8 cellular contexts compared by ENCODE assay signal in the genomic region with DNA sequence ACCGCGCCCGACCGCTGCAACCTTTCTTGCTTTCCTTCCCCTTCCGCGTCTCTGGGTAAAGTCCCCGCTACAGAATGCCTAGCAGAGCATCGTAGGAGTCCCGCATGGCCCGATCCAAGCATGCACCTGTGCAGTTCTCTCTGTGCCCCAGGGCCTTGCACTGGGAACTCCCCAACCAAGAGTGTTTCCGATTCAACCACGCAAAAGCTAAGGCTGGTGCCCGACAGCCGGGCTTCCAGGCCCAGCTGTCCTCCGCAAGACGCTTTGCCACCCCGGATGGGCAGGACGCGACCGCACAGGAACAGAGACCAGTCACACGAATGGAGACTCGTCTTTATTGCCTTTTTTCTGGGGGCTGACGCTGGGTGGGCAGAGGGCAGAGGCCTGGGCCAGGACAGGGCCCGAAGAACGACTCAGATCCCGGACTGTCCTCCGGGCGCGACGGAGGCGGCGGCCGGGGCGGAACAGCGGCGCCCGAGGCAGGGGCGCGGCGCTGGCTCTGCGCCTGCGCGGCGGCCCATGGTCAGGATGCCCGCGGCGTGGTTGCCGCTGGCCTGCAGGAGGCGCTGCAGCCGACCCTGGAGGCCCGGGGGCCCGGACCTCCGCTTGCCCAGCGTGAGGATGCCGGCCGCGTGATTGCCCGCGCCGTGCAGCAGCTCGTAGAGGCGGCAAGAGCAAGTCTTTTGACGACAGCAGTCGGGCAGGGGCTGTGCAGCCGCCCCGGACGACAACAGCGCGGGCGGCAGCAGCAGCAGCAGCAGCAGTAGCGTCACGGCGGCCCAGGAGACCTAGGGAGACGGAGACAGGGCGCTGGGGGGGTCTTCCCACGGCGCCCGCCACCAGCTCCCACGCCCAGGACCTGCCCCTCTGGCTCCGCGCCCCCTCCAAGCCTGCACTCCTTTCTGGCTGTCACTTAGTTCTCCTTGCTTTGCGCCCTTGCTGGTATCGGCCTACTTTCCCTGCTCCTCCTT.
DNase-seq lines count a peak whose midpoint lies in the region; ATAC-seq and TF ChIP-seq lines count a peak whose summit lies in the region.

No MANE protein-coding gene starts in this region.

- DNase-seq in AG09309 (ENCODE audit: low read depth) (no peak), activated T-helper 1 cell treated with Interleukin-2 at 50 U/mL for 16 hours (ENCODE audit: low read depth) (peak; percentile 60), fibroblast of pulmonary artery (ENCODE audit: low read depth) (peak; percentile 77)
- peak; percentile 50 to 75 (median 68) for DNase-seq in stimulated activated naive CD4-positive, alpha-beta T cell (lab: John Stamatoyannopoulos, UW)

- peak overlapping the region; percentile 78 for H3K9ac ChIP-seq in OCI-LY3 (ENCODE audit: low read length)

- no peaks in the 10 kb centered on the region for H3K36me3 Mint-ChIP-seq in nephron (ENCODE audit: low read depth)

- H3K27me3 ChIP-seq in OCI-LY3 (ENCODE audit: low read depth, low read length) = no peaks in the 10 kb centered on the region

- H3K9me3 ChIP-seq in OCI-LY3 (ENCODE audit: insufficient read depth, low read length) = no peaks in the 10 kb centered on the region

- H3K79me2 ChIP-seq in OCI-LY3 (ENCODE audit: low read length) = no peaks in the 10 kb centered on the region

- no peaks in the 10 kb centered on the region for H3K9me3 Mint-ChIP-seq in nephron

- H3K4me1 ChIP-seq in OCI-LY3 (ENCODE audit: low read length) = peaks cover 44% of the 10 kb centered on the region

- H2AFZ ChIP-seq in OCI-LY3 (ENCODE audit: low read depth, low read length) = peak overlapping the region; percentile 77

- H3K27me3 Mint-ChIP-seq in nephron (ENCODE audit: low read depth) = peaks cover 73% of the 10 kb centered on the region

- no peaks in the 10 kb centered on the region for H4K20me1 ChIP-seq in OCI-LY3 (ENCODE audit: insufficient read depth, low read length)

- peak overlapping the region; percentile 74 to 79 (median 76) for H3K4me3 Mint-ChIP-seq in nephron

- H3K4me2 ChIP-seq in OCI-LY3 (ENCODE audit: low read length) = peak overlapping the region; percentile 79

- no peak overlapping the region for H3K27ac Mint-ChIP-seq in nephron

- H3K4me3 ChIP-seq in AG09309 (ENCODE audit: control insufficient read depth, low read depth, low read length) (peak overlapping the region; percentile 54), OCI-LY3 (ENCODE audit: low read length) (peak overlapping the region; percentile 84), fibroblast of pulmonary artery (replicated peaks; ENCODE audit: low read depth, low read length) (peak overlapping the region; percentile 55)

- H3K36me3 ChIP-seq in OCI-LY3 (replicated peaks; ENCODE audit: low read depth, low read length) = no peaks in the 10 kb centered on the region

- H3K4me1 Mint-ChIP-seq in nephron = peaks cover 6% of the 10 kb centered on the region

- TF ChIP-seq CTCF in AG09309 (IDR thresholded peaks at IDR 0.05; ENCODE audit: control insufficient read depth, insufficient read depth, low read depth, low read length, missing control alignments) = peak; percentile 60
- TF ChIP-seq CTCF in OCI-LY3 (IDR thresholded peaks at IDR 0.05; ENCODE audit: low read depth, low read length) = peak; percentile 70
- TF ChIP-seq CTCF in fibroblast of pulmonary artery (IDR thresholded peaks at IDR 0.05; ENCODE audit: low read length, missing control alignments) = peak; percentile 30
- TF ChIP-seq CTCF in nephron (IDR thresholded peaks at IDR 0.05; ENCODE audit: unreplicated experiment in 3 of 3) = peak; percentile 88 to 94 (median 89)

- ATAC-seq in GM18907 (IDR thresholded peaks at IDR 0.05; ENCODE audit: unreplicated experiment) = peak; percentile 64
- ATAC-seq in HG03520 (IDR thresholded peaks at IDR 0.05; ENCODE audit: unreplicated experiment) = peak; percentile 60

- peak overlapping the region; percentile 69 for H3K27ac ChIP-seq in OCI-LY3 (ENCODE audit: low read length)

Comparison
In these comparisons a context has a peak if more than half of its experiments do, and no peak if none do; other contexts are left out.
1. CTCF ChIP-seq: peak in every context shown above with its lines; median percentile 89 in nephron; 70 in OCI-LY3; 60 in AG09309; 30 in fibroblast of pulmonary artery.